Comparison of ENCODE assay signal across 17 cellular contexts in the genomic region with DNA sequence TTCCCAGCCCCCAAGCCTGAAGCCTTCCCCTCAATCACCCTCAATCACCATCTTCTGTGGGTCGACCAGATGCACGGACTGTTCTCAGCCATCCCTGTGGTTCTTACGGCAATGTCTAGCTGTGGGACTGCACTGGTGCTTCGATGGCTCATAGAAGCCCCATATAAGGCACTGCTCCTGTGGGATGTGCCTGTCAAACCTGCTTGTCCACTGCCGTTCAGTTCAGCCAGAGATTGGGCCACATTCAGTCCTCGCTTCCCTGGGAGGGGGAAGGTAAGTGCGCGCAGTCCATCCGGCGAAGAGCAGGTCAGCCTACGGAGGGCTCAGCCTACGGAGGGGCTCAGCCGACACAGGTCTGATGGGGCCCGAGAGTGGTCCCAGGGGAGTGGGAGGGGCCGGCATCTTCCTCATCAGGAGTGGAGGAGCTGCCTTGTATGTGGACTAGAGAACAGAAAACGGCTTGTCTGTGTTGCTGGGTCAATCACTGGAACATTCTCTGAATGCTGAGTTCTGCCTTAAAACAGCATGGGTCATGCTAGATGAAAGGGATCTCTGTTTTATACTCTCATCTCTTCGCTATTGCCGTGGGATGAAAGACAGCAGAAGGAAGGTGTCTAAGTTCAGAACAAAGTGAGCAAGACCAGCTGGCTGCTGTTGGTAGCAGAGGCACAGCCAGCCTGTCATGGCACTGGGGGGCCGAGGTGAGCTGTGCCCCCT. TPM values are rescaled to one million over a fixed set of nuclear protein-coding genes. Genes with fewer than 3 reads are reported as not detected.
DNase-seq lines count a peak whose midpoint lies in the region; ATAC-seq and TF ChIP-seq lines count a peak whose summit lies in the region.
"Had no signal": no experiment of that assay in that cellular context is flagged by ENCODE, and none has a peak within 500 bp of the region (broad histone marks: within the 10 kb centered on the region; RNA-seq: fewer than 3 reads in every experiment).

A gene (plus strand): TSS at position 247 of the 717 bp plus-strand sequence. CDS start 11,409 bp downstream, outside the sequence.

- no peaks in the 10 kb centered on the region for H3K4me1 Mint-ChIP-seq in MCF 10A (ENCODE audit: insufficient read depth, unreplicated experiment)
- H3K4me1 Mint-ChIP-seq: activated naive CD4-positive, alpha-beta T cell treated with anti-CD3 and anti-CD28 coated beads, Interleukin-2, amount 50 U/mL, for 24 hours; endodermal cell had no signal

- no peaks in the 10 kb centered on the region for H3K27me3 ChIP-seq in vagina

- POLR2A ChIA-PET in MCF 10A (lab: Yijun Ruan, JAX): no interaction called here

- H3K4me1 ChIP-seq in mucosa of descending colon (ENCODE audit: low read depth) (no peaks in the 10 kb centered on the region), vagina (no peaks in the 10 kb centered on the region)
- H3K4me1 ChIP-seq: heart left ventricle, left ventricle myocardium inferior had no signal

- BruUV-seq in MCF 10A (replicated peaks; lab: Mats Ljungman, UMichigan): no TSS peak

- peak; percentile 74 for ATAC-seq in mucosa of descending colon
- ATAC-seq in GM21619 (IDR thresholded peaks at IDR 0.05; ENCODE audit: unreplicated experiment): no peak
- no peak for ATAC-seq in HG02759 (IDR thresholded peaks at IDR 0.05; ENCODE audit: unreplicated experiment)
- ATAC-seq: heart left ventricle had no signal

- TF ChIP-seq CTCF in MCF 10A (IDR thresholded peaks at IDR 0.05; ENCODE audit: unreplicated experiment) (no peak), epithelial cell of esophagus (IDR thresholded peaks at IDR 0.05; ENCODE audit: insufficient read depth, low read depth, low read length, missing control alignments) (no peak), mucosa of descending colon (IDR thresholded peaks at IDR 0.05) (no peak), vagina (IDR thresholded peaks at IDR 0.05) (no peak)

- no peak within 1 kb of the TSS for H3K27ac Mint-ChIP-seq in MCF 10A (ENCODE audit: low read depth, unreplicated experiment)
- H3K27ac Mint-ChIP-seq: activated naive CD4-positive, alpha-beta T cell treated with anti-CD3 and anti-CD28 coated beads, Interleukin-2, amount 50 U/mL, for 24 hours; endodermal cell had no signal

- intact Hi-C loops in MCF 10A (cut with micrococcal nuclease) (no loop called here), mucosa of descending colon (cut with DNase I, micrococcal nuclease) (no loop called here), vagina (cut with DNase I) (no loop called here)

- H3K36me3 ChIP-seq in mucosa of descending colon (ENCODE audit: low read depth): no peaks in the 10 kb centered on the region
- no peaks in the 10 kb centered on the region for H3K36me3 ChIP-seq in vagina
- H3K36me3 ChIP-seq: heart left ventricle, left ventricle myocardium inferior had no signal

- CTCF ChIA-PET in MCF 10A (lab: Yijun Ruan, JAX): no interaction called here

- in situ Hi-C loops in T47D (cut with HindIII; ENCODE audit: low pct_unique_long_range_greater_than_20kb, low sequenced_read_pairs): no loop called here

- H3K27ac ChIP-seq in vagina: peak within 1 kb of the TSS; percentile 13
- H3K27ac ChIP-seq: heart left ventricle, left ventricle myocardium inferior had no signal

- no peaks in the 10 kb centered on the region for H3K9me3 Mint-ChIP-seq in MCF 10A (ENCODE audit: unreplicated experiment)
- H3K9me3 Mint-ChIP-seq: activated naive CD4-positive, alpha-beta T cell treated with anti-CD3 and anti-CD28 coated beads, Interleukin-2, amount 50 U/mL, for 24 hours; endodermal cell had no signal

- H3K4me3 ChIP-seq in epithelial cell of esophagus (ENCODE audit: low read length) (peak within 1 kb of the TSS; percentile 59), mucosa of descending colon (no peak within 1 kb of the TSS), vagina (peak within 1 kb of the TSS in 1 of 2 donors; percentile 30)
- H3K4me3 ChIP-seq: heart left ventricle, left ventricle myocardium inferior had no signal

- no peaks in the 10 kb centered on the region for H3K36me3 Mint-ChIP-seq in MCF 10A (ENCODE audit: insufficient read depth, unreplicated experiment)
- H3K36me3 Mint-ChIP-seq: activated naive CD4-positive, alpha-beta T cell treated with anti-CD3 and anti-CD28 coated beads, Interleukin-2, amount 50 U/mL, for 24 hours had no signal

- no peak within 1 kb of the TSS for H3K4me3 Mint-ChIP-seq in MCF 10A (ENCODE audit: unreplicated experiment)
- H3K4me3 Mint-ChIP-seq: activated naive CD4-positive, alpha-beta T cell treated with anti-CD3 and anti-CD28 coated beads, Interleukin-2, amount 50 U/mL, for 24 hours; endodermal cell had no signal

- DNase-seq in T47D (ENCODE audit: low read depth in 1 of 2, low spot score in 1 of 2): peak; percentile 83 to 97
- DNase-seq in MCF 10A (ENCODE audit: unreplicated experiment): no peak
- DNase-seq in epithelial cell of esophagus (ENCODE audit: low read depth): peak; percentile 95
- DNase-seq in mucosa of descending colon: peak in 1 of 3 donors; percentile 39
- no peak for DNase-seq in vagina (ENCODE audit: extremely low spot score in 2 of 2)
- DNase-seq in hippocampal formation (lab: John Stamatoyannopoulos, UW): no peak
- DNase-seq: COR-L47, endodermal cell, heart left ventricle, left ventricle myocardium inferior, NCI-H2107, small intestine had no signal

- peak in 1 of 2 donors; percentile 7 for TF ChIP-seq POLR2A in vagina (IDR thresholded peaks at IDR 0.05)

- H3K27me3 Mint-ChIP-seq in MCF 10A (ENCODE audit: insufficient read depth, unreplicated experiment): peaks cover 33% of the 10 kb centered on the region

- H3K9me3 ChIP-seq in mucosa of descending colon: no peaks in the 10 kb centered on the region
- no peaks in the 10 kb centered on the region for H3K9me3 ChIP-seq in vagina
- H3K9me3 ChIP-seq: heart left ventricle, left ventricle myocardium inferior had no signal

RNA-seq across cellular contexts. Expression of the gene that starts here (rescaled TPM):
- 0.20 TPM in 1 of 2 replicates, not detected in the other for total RNA-seq in MCF 10A (2022)
- total RNA-seq in mucosa of descending colon: 1 to 10 TPM in 2 of 3 donors, under 1 TPM in 1; 0.38 to 2.4 (median 1.4) TPM
- 30.0 TPM for total RNA-seq in vagina
- total RNA-seq: cardiac septum, HT1080 had no signal

Comparison
In these comparisons a context has a peak if more than half of its experiments do, and no peak if none do; other contexts are left out.
1. DNase-seq: peak in T47D (2 of 2) and epithelial cell of esophagus (single experiment); none in MCF 10A (single experiment), vagina (0 of 2) and hippocampal formation (0 of 2).